8 cellular contexts compared by ENCODE assay signal in genomic region chr15:96340611-96341464, GRCh38. TPM values are rescaled to one million over a fixed set of nuclear protein-coding genes. Genes with fewer than 3 reads are reported as not detected.
DNase-seq lines count a peak whose midpoint lies in the region; ATAC-seq, FAIRE-seq and TF ChIP-seq lines count a peak whose summit lies in the region.

No MANE protein-coding gene starts in this region.

- peaks cover 8% of the 10 kb centered on the region for H3K27me3 Mint-ChIP-seq in nephron (ENCODE audit: low read depth)

- H3K9me3 Mint-ChIP-seq in nephron: no peaks in the 10 kb centered on the region

- no peak for ATAC-seq in HG03025 (IDR thresholded peaks at IDR 0.05; ENCODE audit: low FRiP score, unreplicated experiment)

- H3K4me1 Mint-ChIP-seq in nephron: peaks cover 57% of the 10 kb centered on the region

- no peak for FAIRE-seq in GM12891 (lab: Jason Lieb, UNC)

- TF ChIP-seq POLR2A in GM12891 (IDR thresholded peaks at IDR 0.05; ENCODE audit: low read depth, low read length): no peak

- peaks cover 92% of the 10 kb centered on the region for H3K36me3 Mint-ChIP-seq in nephron (ENCODE audit: low read depth)

- DNase-seq in NCI-H2227 (lab: John Stamatoyannopoulos, UW; ENCODE audit: unreplicated experiment): peak; percentile 66
- DNase-seq in NCI-H2227 treated with DMSO at 0.1 percent for 48 hours (lab: John Stamatoyannopoulos, UW): no peak
- DNase-seq in RKO (ENCODE audit: low spot score): peak; percentile 73
- DNase-seq in fibroblast of gingiva (ENCODE audit: low read depth): peak; percentile 66
- DNase-seq in stimulated activated CD8-positive, alpha-beta memory T cell treated with anti-CD3 and anti-CD28 coated beads, Interleukin-4, amount 100 ng/mL, for 48 hours: no peak
- DNase-seq in GM12891 (ENCODE audit: insufficient read length, low spot score): no peak

- peak overlapping the region; percentile 94 to 97 (median 95) for H3K4me3 Mint-ChIP-seq in nephron

- H3K27ac Mint-ChIP-seq in nephron: peak overlapping the region; percentile 96 to 100 (median 97)

- TF ChIP-seq CTCF in nephron (IDR thresholded peaks at IDR 0.05; ENCODE audit: unreplicated experiment in 3 of 3): no peak

TF ChIP-seq in GM12891, 5 proteins besides CTCF, POLR2A, EP300 and RAD21:
- TF ChIP-seq PAX5 (IDR thresholded peaks at IDR 0.05; ENCODE audit: insufficient read depth, low read length, severe bottlenecking) (no peak), SPI1 (IDR thresholded peaks at IDR 0.05; ENCODE audit: low read depth, low read length) (no peak), POU2F2 (IDR thresholded peaks at IDR 0.05; ENCODE audit: low read depth, low read length) (no peak), TAF1 (IDR thresholded peaks at IDR 0.05; ENCODE audit: low read depth, low read length) (no peak; the same call in 1 of the 2 replicates), POLR2AphosphoS5 (IDR thresholded peaks at IDR 0.05; ENCODE audit: low read depth, low read length) (no peak)

RNA-seq across cellular contexts. Expression of gene NR2F2, which starts 10.3 kb away (rescaled TPM):
- 14.7 TPM for polyA plus RNA-seq in GM12891 (2012; ENCODE audit: low read depth, missing spikeins)

Comparison
In these comparisons a context has a peak if more than half of its experiments do, and no peak if none do; other contexts are left out.
1. DNase-seq: peak in NCI-H2227 (single experiment), RKO (single experiment) and fibroblast of gingiva (single experiment); none in NCI-H2227 treated with DMSO at 0.1 percent for 48 hours (single experiment), stimulated activated CD8-positive, alpha-beta memory T cell treated with anti-CD3 and anti-CD28 coated beads, Interleukin-4, amount 100 ng/mL, for 48 hours (single experiment) and GM12891 (single experiment).